Comparison of ENCODE assay signal across 17 cellular contexts in the genomic region with DNA sequence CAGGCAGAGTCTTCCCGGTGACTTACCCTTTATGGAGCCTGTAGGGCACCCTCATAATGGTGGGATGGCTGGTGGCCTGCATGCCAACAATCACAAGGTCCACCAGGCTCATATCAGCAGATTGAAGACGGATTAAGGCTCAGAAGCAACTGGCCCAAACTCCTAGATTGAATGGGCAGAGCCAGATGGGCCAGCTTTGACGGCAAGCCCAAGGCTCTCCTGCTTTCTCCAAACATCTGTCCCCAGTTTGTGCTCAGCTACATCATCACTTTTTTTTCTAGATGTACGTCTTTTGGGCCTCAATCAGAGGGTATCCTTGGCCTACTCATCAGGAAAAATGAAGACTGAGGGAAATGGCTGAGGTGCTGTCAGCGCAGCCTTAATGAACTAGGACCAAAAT.
DNase-seq lines count a peak whose midpoint lies in the region; ATAC-seq and TF ChIP-seq lines count a peak whose summit lies in the region.
"Had no signal": no experiment of that assay in that cellular context is flagged by ENCODE, and none has a peak within 500 bp of the region (broad histone marks: within the 10 kb centered on the region; RNA-seq: fewer than 3 reads in every experiment).

No MANE protein-coding gene starts in this region.

- no peaks in the 10 kb centered on the region for H3K9me3 ChIP-seq in Karpas-422 (ENCODE audit: low read length)
- H3K9me3 ChIP-seq in esophagus muscularis mucosa: no peaks in the 10 kb centered on the region
- H3K9me3 ChIP-seq: BE2C, HAP-1 had no signal

- TF ChIP-seq POLR2A in esophagus muscularis mucosa (IDR thresholded peaks at IDR 0.05; ENCODE audit: low read depth): no peak

- no peak overlapping the region for H3K27ac ChIP-seq in Karpas-422 (ENCODE audit: low read length)
- H3K27ac ChIP-seq in esophagus muscularis mucosa (replicated peaks in 1 of 4): no peak overlapping the region

- no peak for TF ChIP-seq CTCF in esophagus muscularis mucosa (IDR thresholded peaks at IDR 0.05)

- no peak for ATAC-seq in GM21529 (IDR thresholded peaks at IDR 0.05; ENCODE audit: unreplicated experiment)
- no peak for ATAC-seq in GM18909 (IDR thresholded peaks at IDR 0.05; ENCODE audit: poor library complexity, unreplicated experiment)
- ATAC-seq: HepG2 had no signal

- 91% methylated on average over 5 of the region's 5 CpGs for WGBS in esophagus muscularis mucosa

- H3K4me3 ChIP-seq in Karpas-422 (ENCODE audit: low read length) (no peak overlapping the region), esophagus muscularis mucosa (no peak overlapping the region)
- H3K4me3 ChIP-seq: HAP-1 had no signal

- H2AFZ ChIP-seq in Karpas-422 (ENCODE audit: low read length): no peak overlapping the region

- no peak overlapping the region for H3K9ac ChIP-seq in Karpas-422 (ENCODE audit: low read length)

- intact Hi-C loops in esophagus muscularis mucosa (cut with DNase I): no loop called here

- H3K9me2 ChIP-seq in Karpas-422 (replicated peaks; ENCODE audit: insufficient read depth, low read length): no peaks in the 10 kb centered on the region

- no peaks in the 10 kb centered on the region for H3K79me2 ChIP-seq in Karpas-422 (ENCODE audit: low read length)

- no peak for TF ChIP-seq EP300 in esophagus muscularis mucosa (IDR thresholded peaks at IDR 0.05)

- DNase-seq in Karpas-422: no peak
- DNase-seq in NCI-H82 treated with DMSO at 0.1 percent for 48 hours (lab: John Stamatoyannopoulos, UW; ENCODE audit: unreplicated experiment): peak; percentile 57
- DNase-seq in esophagus muscularis mucosa (ENCODE audit: extremely low spot score): peak; percentile 68
- DNase-seq in KG1 (lab: John Stamatoyannopoulos, UW): no peak
- DNase-seq: ACHN; BE2C; C1 segment of cervical spinal cord; CD4-positive, CD25-positive, alpha-beta regulatory T cell; CD8-positive, alpha-beta memory T cell; COR-L47; DMS153; DMS79; GDM1 had no signal

- no peaks in the 10 kb centered on the region for H4K20me1 ChIP-seq in Karpas-422 (ENCODE audit: insufficient read depth, low read depth, low read length)

- peak overlapping the region; percentile 9 for H3K4me2 ChIP-seq in Karpas-422 (ENCODE audit: low read depth, low read length, poor library complexity, severe bottlenecking)

- H3K27me3 ChIP-seq in Karpas-422 (ENCODE audit: low read length): no peaks in the 10 kb centered on the region
- peaks cover 0 to 6% (median 0%) of the 10 kb centered on the region in 4 donors for H3K27me3 ChIP-seq in esophagus muscularis mucosa
- H3K27me3 ChIP-seq: BE2C had no signal

- H3K4me1 ChIP-seq in Karpas-422 (ENCODE audit: low read length) (peaks cover 5% of the 10 kb centered on the region), esophagus muscularis mucosa (no peaks in the 10 kb centered on the region)
- H3K4me1 ChIP-seq: BE2C, HAP-1 had no signal

- H3K36me3 ChIP-seq in Karpas-422 (ENCODE audit: insufficient read depth, low read length) (no peaks in the 10 kb centered on the region), esophagus muscularis mucosa (no peaks in the 10 kb centered on the region)
- H3K36me3 ChIP-seq: BE2C, HAP-1 had no signal

Comparison
In these comparisons a context has a peak if more than half of its experiments do, and no peak if none do; other contexts are left out.
1. DNase-seq: peak in NCI-H82 treated with DMSO at 0.1 percent for 48 hours (single experiment) and esophagus muscularis mucosa (single experiment); none in Karpas-422 (single experiment) and KG1 (single experiment).